Comparison of ENCODE assay signal across 8 cellular contexts in the genomic region with DNA sequence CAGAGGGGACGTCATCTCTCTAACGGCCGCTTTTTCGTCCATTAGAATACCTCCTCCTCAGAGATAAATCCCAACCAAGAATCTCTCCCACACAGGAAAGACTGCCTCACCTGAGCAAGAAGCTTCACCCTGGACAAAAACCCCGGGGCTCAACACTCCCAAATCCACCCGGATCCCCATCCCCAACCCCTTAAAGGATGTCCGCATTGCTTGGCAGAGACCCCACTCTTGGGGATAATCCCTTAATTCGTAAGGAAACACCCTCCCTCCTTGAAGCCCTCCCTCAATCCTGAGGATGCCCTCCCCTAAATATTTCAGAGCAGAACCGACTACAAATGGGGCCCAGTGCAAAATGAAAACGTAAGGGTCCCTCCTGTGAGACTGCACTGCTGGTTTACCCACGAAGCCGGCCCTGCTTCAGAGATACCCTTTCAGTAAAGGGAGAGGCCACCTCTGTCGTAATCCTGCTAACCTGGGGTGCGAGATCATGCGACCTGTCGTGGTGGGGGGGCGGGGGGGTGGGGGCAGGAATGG. TPM values are rescaled to one million over a fixed set of nuclear protein-coding genes. Genes with fewer than 3 reads are reported as not detected.
DNase-seq lines count a peak whose midpoint lies in the region; ATAC-seq, FAIRE-seq and TF ChIP-seq lines count a peak whose summit lies in the region.

No MANE protein-coding gene starts in this region.

- no peak for TF ChIP-seq POLR2A in GM12891 (IDR thresholded peaks at IDR 0.05; ENCODE audit: low read depth, low read length)

- H3K79me2 ChIP-seq in DOHH2 (ENCODE audit: control insufficient read depth, low read length): peaks cover 34% of the 10 kb centered on the region

- H3K4me1 Mint-ChIP-seq in activated naive CD8-positive, alpha-beta T cell treated with anti-CD3 and anti-CD28 coated beads, Interleukin-2, amount 50 U/mL, for 24 hours: peaks cover 24% of the 10 kb centered on the region

- WGBS in thymus: 38% methylated on average over 17 of the region's 17 CpGs

- ATAC-seq in HG02938 (IDR thresholded peaks at IDR 0.05; ENCODE audit: unreplicated experiment): peak; percentile 22
- ATAC-seq in activated naive CD8-positive, alpha-beta T cell treated with anti-CD3 and anti-CD28 coated beads, Interleukin-2, amount 50 U/mL, for 24 hours: peak; percentile 4
- ATAC-seq in GM18520 (IDR thresholded peaks at IDR 0.05; ENCODE audit: unreplicated experiment): no peak

- H3K27ac Mint-ChIP-seq in activated naive CD8-positive, alpha-beta T cell treated with anti-CD3 and anti-CD28 coated beads, Interleukin-2, amount 50 U/mL, for 24 hours: peak overlapping the region; percentile 94

- peak overlapping the region; percentile 97 for H3K4me3 ChIP-seq in DOHH2 (ENCODE audit: low read length)
- H3K4me3 ChIP-seq in thymus (ENCODE audit: low read length): peak overlapping the region; percentile 73

- no peak overlapping the region for H3K27ac ChIP-seq in DOHH2 (ENCODE audit: low read depth, low read length)
- H3K27ac ChIP-seq in thymus (ENCODE audit: low read depth): peak overlapping the region; percentile 48

- no peaks in the 10 kb centered on the region for H3K9me3 ChIP-seq in DOHH2 (ENCODE audit: control insufficient read depth, insufficient read depth, low read length)
- H3K9me3 ChIP-seq in thymus (ENCODE audit: control insufficient read depth): no peaks in the 10 kb centered on the region

- H3K27me3 Mint-ChIP-seq in activated naive CD8-positive, alpha-beta T cell treated with anti-CD3 and anti-CD28 coated beads, Interleukin-2, amount 50 U/mL, for 24 hours: peaks cover 2% of the 10 kb centered on the region

- peak overlapping the region; percentile 99 for H3K4me2 ChIP-seq in DOHH2 (ENCODE audit: low read length)

- H3K27me3 ChIP-seq in DOHH2 (ENCODE audit: control insufficient read depth, low read length) (no peaks in the 10 kb centered on the region), thymus (ENCODE audit: control insufficient read depth, insufficient read depth) (no peaks in the 10 kb centered on the region)

- H3K36me3 ChIP-seq in DOHH2 (ENCODE audit: control insufficient read depth, low read length) (peaks cover 47% of the 10 kb centered on the region), thymus (ENCODE audit: control insufficient read depth, insufficient read depth) (peaks cover 6% of the 10 kb centered on the region)

- H3K9me2 ChIP-seq in DOHH2 (replicated peaks; ENCODE audit: control insufficient read depth, low read length): no peaks in the 10 kb centered on the region

- H3K4me1 ChIP-seq in DOHH2 (ENCODE audit: control insufficient read depth, low read length) (peaks cover 20% of the 10 kb centered on the region), thymus (ENCODE audit: control insufficient read depth, insufficient read depth, low read length) (peaks cover 10% of the 10 kb centered on the region)

- FAIRE-seq in GM12891 (lab: Jason Lieb, UNC): no peak

- peak; percentile 10 for DNase-seq in activated naive CD8-positive, alpha-beta T cell treated with anti-CD3 and anti-CD28 coated beads, Interleukin-2, amount 50 U/mL, for 24 hours
- peak; percentile 40 for DNase-seq in left kidney (ENCODE audit: low read depth, low spot score)
- no peak for DNase-seq in stimulated activated CD4-positive, alpha-beta T cell treated with anti-CD3 and anti-CD28 coated beads, Interleukin-15, amount 100 ng/mL, for 24 hours
- DNase-seq in GM12891 (ENCODE audit: insufficient read length, low spot score): no peak

- peak overlapping the region; percentile 96 for H3K4me3 Mint-ChIP-seq in activated naive CD8-positive, alpha-beta T cell treated with anti-CD3 and anti-CD28 coated beads, Interleukin-2, amount 50 U/mL, for 24 hours

- no peak for TF ChIP-seq CTCF in DOHH2 (IDR thresholded peaks at IDR 0.05; ENCODE audit: low read depth, low read length, poor library complexity, severe bottlenecking)

- peaks cover 27% of the 10 kb centered on the region for H3K36me3 Mint-ChIP-seq in activated naive CD8-positive, alpha-beta T cell treated with anti-CD3 and anti-CD28 coated beads, Interleukin-2, amount 50 U/mL, for 24 hours (ENCODE audit: low read depth)

- peaks cover 34% of the 10 kb centered on the region for H3F3A ChIP-seq in DOHH2 (ENCODE audit: control insufficient read depth, insufficient read depth)

- peaks cover 11% of the 10 kb centered on the region for H4K20me1 ChIP-seq in DOHH2 (ENCODE audit: control insufficient read depth, insufficient read depth, low read depth, low read length)

- no peaks in the 10 kb centered on the region for H3K9me3 Mint-ChIP-seq in activated naive CD8-positive, alpha-beta T cell treated with anti-CD3 and anti-CD28 coated beads, Interleukin-2, amount 50 U/mL, for 24 hours

TF ChIP-seq in GM12891, 5 proteins besides CTCF, POLR2A, EP300 and RAD21:
- no peak for TF ChIP-seq POU2F2 (IDR thresholded peaks at IDR 0.05; ENCODE audit: low read depth, low read length)
TF ChIP-seq in GM12891: peak in this region for 0.

RNA-seq across cellular contexts. Expression of a gene that starts 0.7 kb away (rescaled TPM):
- polyA plus RNA-seq in thymus: 410 TPM
- 288 TPM for polyA plus RNA-seq in GM12891 (2012; ENCODE audit: low read depth, missing spikeins)

RNA-seq across cellular contexts. Expression of a gene that starts 25.7 kb away (rescaled TPM):
- 178 TPM for polyA plus RNA-seq in thymus
- 146 TPM for polyA plus RNA-seq in GM12891 (2012; ENCODE audit: low read depth, missing spikeins)

RNA-seq across cellular contexts. Expression of a gene that starts 33.7 kb away (rescaled TPM):
- polyA plus RNA-seq in thymus: 47.5 TPM
- polyA plus RNA-seq in GM12891 (2012; ENCODE audit: low read depth, missing spikeins): 39.8 TPM

RNA-seq across cellular contexts. Expression of a gene that starts 38.9 kb away (rescaled TPM):
- 165 TPM for polyA plus RNA-seq in thymus
- 75.8 TPM for polyA plus RNA-seq in GM12891 (2012; ENCODE audit: low read depth, missing spikeins)

RNA-seq across cellular contexts. Expression of a gene that starts 49.0 kb away (rescaled TPM):
- polyA plus RNA-seq in thymus: 14.4 TPM
- 11.3 TPM for polyA plus RNA-seq in GM12891 (2012; ENCODE audit: low read depth, missing spikeins)

Comparison
In these comparisons a context has a peak if more than half of its experiments do, and no peak if none do; other contexts are left out.
1. DNase-seq: peak in activated naive CD8-positive, alpha-beta T cell treated with anti-CD3 and anti-CD28 coated beads, Interleukin-2, amount 50 U/mL, for 24 hours (single experiment) and left kidney (single experiment); none in stimulated activated CD4-positive, alpha-beta T cell treated with anti-CD3 and anti-CD28 coated beads, Interleukin-15, amount 100 ng/mL, for 24 hours (single experiment) and GM12891 (single experiment).